ENCODE assay signal across 23 cellular contexts in genomic region chr7:2480071-2480410, GRCh38. TPM values are rescaled to one million over a fixed set of nuclear protein-coding genes. Genes with fewer than 3 reads are reported as not detected.
A peak's percentile ranks its signal among the peaks of the same experiment; 100 is the strongest.
DNase-seq lines count a peak whose midpoint lies in the region; ATAC-seq and TF ChIP-seq lines count a peak whose summit lies in the region.
"Had no signal": no experiment of that assay in that cellular context is flagged by ENCODE, and none has a peak within 500 bp of the region (broad histone marks: within the 10 kb centered on the region; RNA-seq: fewer than 3 reads in every experiment).

No MANE protein-coding gene starts in this region.

- H3K27ac Mint-ChIP-seq in chondrocyte (ENCODE audit: unreplicated experiment) (no peak overlapping the region), type B pancreatic cell (no peak overlapping the region)
- H3K27ac Mint-ChIP-seq in activated naive CD8-positive, alpha-beta T cell treated with anti-CD3 and anti-CD28 coated beads for 36 hours: no peak overlapping the region
- H3K27ac Mint-ChIP-seq: HFFc6 had no signal

- no peak for ATAC-seq in HG03571 (IDR thresholded peaks at IDR 0.05; ENCODE audit: unreplicated experiment)
- ATAC-seq: HepG2 had no signal

- no peak overlapping the region for H3K4me3 Mint-ChIP-seq in chondrocyte (ENCODE audit: unreplicated experiment)
- H3K4me3 Mint-ChIP-seq in type B pancreatic cell: no peak overlapping the region
- no peak overlapping the region for H3K4me3 Mint-ChIP-seq in activated naive CD8-positive, alpha-beta T cell treated with anti-CD3 and anti-CD28 coated beads for 36 hours
- H3K4me3 Mint-ChIP-seq: H9, HFFc6 had no signal

- DNase-seq in chondrocyte (ENCODE audit: low spot score) (peak; percentile 86), left kidney (ENCODE audit: low read depth, low spot score) (peak; percentile 83), type B pancreatic cell (ENCODE audit: extremely low spot score, unreplicated experiment) (peak; percentile 76), amygdala (lab: John Stamatoyannopoulos, UW) (no peak)
- no peak for DNase-seq in activated naive CD8-positive, alpha-beta T cell treated with anti-CD3 and anti-CD28 coated beads for 36 hours
- DNase-seq: AML-193; DMS79; HFFc6; NCI-H1092 treated with DMSO at 0.1 percent for 48 hours; NCI-H2029 treated with DMSO at 0.1 percent for 48 hours; NCI-H226; NCI-H524; NCI-H774; NK-92 treated with Interleukin-12 subunit alpha and Interleukin-12 subunit beta, amount 100 ng/mL, for 24 hours had no signal

- H3K27ac ChIP-seq in C4-2B: peak overlapping the region; percentile 79
- H3K27ac ChIP-seq: HL-60, KMS-11, RWPE1 had no signal

- H3K4me1 Mint-ChIP-seq in chondrocyte (ENCODE audit: low read depth) (peaks cover 13% of the 10 kb centered on the region), type B pancreatic cell (ENCODE audit: unreplicated experiment) (peaks cover 5% of the 10 kb centered on the region)
- peaks cover 3% of the 10 kb centered on the region for H3K4me1 Mint-ChIP-seq in activated naive CD8-positive, alpha-beta T cell treated with anti-CD3 and anti-CD28 coated beads for 36 hours

- peaks cover 9% of the 10 kb centered on the region for H3K27me3 Mint-ChIP-seq in chondrocyte (ENCODE audit: low read depth)
- H3K27me3 Mint-ChIP-seq in type B pancreatic cell: no peaks in the 10 kb centered on the region
- no peaks in the 10 kb centered on the region for H3K27me3 Mint-ChIP-seq in activated naive CD8-positive, alpha-beta T cell treated with anti-CD3 and anti-CD28 coated beads for 36 hours

- TF ChIP-seq CTCF in C4-2B (conservative IDR thresholded peaks at IDR 0.05): no peak
- TF ChIP-seq CTCF in chondrocyte (IDR thresholded peaks at IDR 0.05): no peak
- TF ChIP-seq CTCF in type B pancreatic cell (conservative IDR thresholded peaks at IDR 0.05): no peak

- H3K36me3 Mint-ChIP-seq in chondrocyte (ENCODE audit: low read depth) (no peaks in the 10 kb centered on the region), type B pancreatic cell (no peaks in the 10 kb centered on the region)
- H3K36me3 Mint-ChIP-seq in activated naive CD8-positive, alpha-beta T cell treated with anti-CD3 and anti-CD28 coated beads for 36 hours: no peaks in the 10 kb centered on the region

- H3K9me3 Mint-ChIP-seq in chondrocyte (ENCODE audit: low read depth) (no peaks in the 10 kb centered on the region), type B pancreatic cell (no peaks in the 10 kb centered on the region)
- H3K9me3 Mint-ChIP-seq in activated naive CD8-positive, alpha-beta T cell treated with anti-CD3 and anti-CD28 coated beads for 36 hours: peaks cover 3% of the 10 kb centered on the region

RNA-seq across cellular contexts. Expression of gene GRIFIN, which starts 3.8 kb away (rescaled TPM):
- not detected in 3 replicates for total RNA-seq in chondrocyte
- total RNA-seq in type B pancreatic cell (ENCODE audit: low replicate concordance): not detected in 2 replicates
- total RNA-seq in activated naive CD8-positive, alpha-beta T cell treated with anti-CD3 and anti-CD28 coated beads for 36 hours: not detected
- total RNA-seq: A172, H9, HepG2, HFFc6, HT-29 had no signal

RNA-seq across cellular contexts. Expression of gene LFNG, which starts 39.5 kb away (rescaled TPM):
- total RNA-seq in chondrocyte: 36.7 to 39.9 TPM (median 39.9 TPM) in 3 replicates
- 5.0 and 15.3 TPM in 2 replicates for total RNA-seq in type B pancreatic cell (ENCODE audit: low replicate concordance)
- 10 to 100 TPM; 21.0 to 25.8 TPM for total RNA-seq in activated naive CD8-positive, alpha-beta T cell treated with anti-CD3 and anti-CD28 coated beads for 36 hours

Comparison
In these comparisons a context has a peak if more than half of its experiments do, and no peak if none do; other contexts are left out.
1. DNase-seq: peak in chondrocyte (single experiment), left kidney (single experiment) and type B pancreatic cell (single experiment); none in activated naive CD8-positive, alpha-beta T cell treated with anti-CD3 and anti-CD28 coated beads for 36 hours (single experiment) and amygdala (0 of 56).